ENCODE assay signal across 25 cellular contexts in genomic region chr19:58429745-58430144, GRCh38. TPM values are rescaled to one million over a fixed set of nuclear protein-coding genes. Genes with fewer than 3 reads are reported as not detected.
DNase-seq lines count a peak whose midpoint lies in the region; ATAC-seq and TF ChIP-seq lines count a peak whose summit lies in the region.
"Had no signal": no experiment of that assay in that cellular context is flagged by ENCODE, and none has a peak within 500 bp of the region (broad histone marks: within the 10 kb centered on the region; RNA-seq: fewer than 3 reads in every experiment).

No MANE protein-coding gene starts in this region.

- intact Hi-C loops in IMR-90 (cut with micrococcal nuclease) (no loop called here), body of pancreas (cut with DNase I) (no loop called here)

- no peak for TF ChIP-seq POLR2A in IMR-90 (IDR thresholded peaks at IDR 0.05; ENCODE audit: low read depth, low read length)
- no peak for TF ChIP-seq POLR2A in body of pancreas (IDR thresholded peaks at IDR 0.05)

- H3K4ac ChIP-seq in IMR-90 (ENCODE audit: low read depth, low read length): no peak overlapping the region

- CTCF ChIA-PET in IMR-90 (lab: Yijun Ruan, JAX): no interaction called here

- H3K9me3 Mint-ChIP-seq in endodermal cell: peaks cover 73% of the 10 kb centered on the region

- no peak overlapping the region for H2AFZ ChIP-seq in IMR-90 (replicated peaks; ENCODE audit: low read length, poor library complexity)
- H2AFZ ChIP-seq: GM23338 had no signal

- no peak overlapping the region for H3K56ac ChIP-seq in IMR-90 (ENCODE audit: extremely low read depth, insufficient read depth, low read length)

- POLR2A ChIA-PET in IMR-90 (lab: Charles Lee; ENCODE audit: unreplicated experiment): no interaction called here

- H2AK5ac ChIP-seq in IMR-90 (ENCODE audit: low read depth, low read length): no peak overlapping the region

- no TSS peak for BruUV-seq in IMR-90 (replicated peaks; lab: Mats Ljungman, UMichigan)

- peak; percentile 26 for DNase-seq in IMR-90
- DNase-seq in endodermal cell: no peak
- peak; percentile 13 for DNase-seq in myocyte (ENCODE audit: low read depth)
- no peak for DNase-seq in Ammon's horn (ENCODE audit: low spot score)
- no peak for DNase-seq in body of pancreas
- DNase-seq: CD4-positive, alpha-beta T cell; H9; HFFc6; MM.1S; NCI-H1417; NCI-H1694; NCI-H2029 treated with DMSO at 0.1 percent for 48 hours; NCI-H226; NCI-H510A; NCI-H69; SHP77 had no signal

- TF ChIP-seq CTCF in IMR-90 (conservative IDR thresholded peaks at IDR 0.05; ENCODE audit: low read depth, low read length): no peak
- no peak for TF ChIP-seq CTCF in endodermal cell (conservative IDR thresholded peaks at IDR 0.05)
- TF ChIP-seq CTCF in body of pancreas (IDR thresholded peaks at IDR 0.05): no peak

- no peak overlapping the region for H3K23ac ChIP-seq in IMR-90 (ENCODE audit: low read depth, low read length)

- dilution Hi-C loops in IMR-90 (cut with HindIII; ENCODE audit: low sequenced_read_pairs, unreplicated experiment): no loop called here

- ATAC-seq in IMR-90 (ENCODE audit: low read depth): peak; percentile 40; the same call in 1 of the 2 replicates
- ATAC-seq in HG03196 (IDR thresholded peaks at IDR 0.05; ENCODE audit: unreplicated experiment): no peak
- no peak for ATAC-seq in body of pancreas
- ATAC-seq: GM23338, Panc1 had no signal

- peaks cover 37% of the 10 kb centered on the region for H3K36me3 ChIP-seq in IMR-90 (ENCODE audit: control insufficient read depth, insufficient read depth, low read length)
- peaks cover 29% of the 10 kb centered on the region for H3K36me3 ChIP-seq in endodermal cell (ENCODE audit: control insufficient read depth, insufficient read depth, low read length)
- H3K36me3 ChIP-seq in subcutaneous abdominal adipose tissue (ENCODE audit: control insufficient read depth in 5 of 5, insufficient read depth in 5 of 5, low read length in 5 of 5): peaks cover 15 to 36% (median 17%) of the 10 kb centered on the region in 5 donors
- peaks cover 10 to 12% of the 10 kb centered on the region in 2 donors for H3K36me3 ChIP-seq in body of pancreas (replicated peaks in 1 of 2; ENCODE audit: insufficient read depth in 1 of 2, low read depth in 2 of 2)

- H3K4me2 ChIP-seq in IMR-90 (ENCODE audit: low read depth, low read length): no peak overlapping the region
- H3K4me2 ChIP-seq: BLaER1 treated with 17β-estradiol and CSF1 and Interleukin-3, amounts not matched to agents 10 nM and 100 nM; GM23338; KMS-11 had no signal

- peaks cover 0 to 4% of the 10 kb centered on the region in 2 experiments; a peak in 1 of 4 replicates for H3K79me1 ChIP-seq in IMR-90 (ENCODE audit: low read depth in 1 of 2, low read length in 2 of 2)

- H3K4me1 Mint-ChIP-seq in endodermal cell: no peaks in the 10 kb centered on the region
- H3K4me1 Mint-ChIP-seq: GM23338, H9 had no signal

- H3K4me3 Mint-ChIP-seq in endodermal cell: no peak overlapping the region
- H3K4me3 Mint-ChIP-seq: CD4-positive, alpha-beta T cell; GM23338; H9; HFFc6 had no signal

- peaks cover 81% of the 10 kb centered on the region for H3K9me3 ChIP-seq in IMR-90 (ENCODE audit: control insufficient read depth, insufficient read depth, low read length)
- peaks cover 66% of the 10 kb centered on the region for H3K9me3 ChIP-seq in endodermal cell (ENCODE audit: control insufficient read depth, low read length)
- H3K9me3 ChIP-seq in subcutaneous abdominal adipose tissue (ENCODE audit: control insufficient read depth in 5 of 5, low read length in 5 of 5): peaks cover 59 to 79% (median 72%) of the 10 kb centered on the region in 5 donors
- peaks cover 0 to 72% (median 11%) of the 10 kb centered on the region in 3 donors for H3K9me3 ChIP-seq in body of pancreas

- H4K5ac ChIP-seq in IMR-90 (ENCODE audit: low read depth, low read length): no peak overlapping the region

- no peak overlapping the region for H3K18ac ChIP-seq in IMR-90 (ENCODE audit: low read depth, low read length)

- no peak overlapping the region for H4K91ac ChIP-seq in IMR-90 (ENCODE audit: insufficient read depth, low read depth, low read length)

- no peak overlapping the region for H2BK120ac ChIP-seq in IMR-90 (ENCODE audit: low read depth, low read length)

- H3K27me3 ChIP-seq in IMR-90 (ENCODE audit: control insufficient read depth, insufficient read depth, low read length): no peaks in the 10 kb centered on the region
- H3K27me3 ChIP-seq in endodermal cell (ENCODE audit: control insufficient read depth, insufficient read depth, low read length, poor library complexity, severe bottlenecking): no peaks in the 10 kb centered on the region
- H3K27me3 ChIP-seq in subcutaneous abdominal adipose tissue (ENCODE audit: control insufficient read depth in 5 of 5, insufficient read depth in 4 of 5, low read length in 5 of 5): peaks cover 0 to 9% (median 0%) of the 10 kb centered on the region in 5 donors
- H3K27me3 ChIP-seq in body of pancreas: no peaks in the 10 kb centered on the region
- H3K27me3 ChIP-seq: BLaER1 treated with 17β-estradiol and CSF1 and Interleukin-3, amounts not matched to agents 10 nM and 100 nM had no signal

- H4K20me1 ChIP-seq in IMR-90 (ENCODE audit: insufficient read depth, low read length): no peaks in the 10 kb centered on the region
- H4K20me1 ChIP-seq: BLaER1 treated with 17β-estradiol and CSF1 and Interleukin-3, amounts not matched to agents 10 nM and 100 nM had no signal

- H2BK20ac ChIP-seq in IMR-90 (ENCODE audit: low read depth, low read length): no peak overlapping the region

- no peak overlapping the region for H4K8ac ChIP-seq in IMR-90 (ENCODE audit: low read depth in 2 of 2, low read length in 2 of 2)

- H3K9me1 ChIP-seq in IMR-90 (ENCODE audit: insufficient read depth, low read length): no peaks in the 10 kb centered on the region

- no peak for TF ChIP-seq RAD21 in IMR-90 (IDR thresholded peaks at IDR 0.05; ENCODE audit: low read length)

- peaks cover 37% of the 10 kb centered on the region for H3K36me3 Mint-ChIP-seq in endodermal cell (ENCODE audit: low read depth)

- no peak overlapping the region for H3K14ac ChIP-seq in IMR-90 (replicated peaks; ENCODE audit: low read depth, low read length)

- H3K9ac ChIP-seq in IMR-90 (ENCODE audit: low read depth, low read length) (no peak overlapping the region), endodermal cell (ENCODE audit: extremely low read depth, low read length, poor library complexity, severe bottlenecking) (no peak overlapping the region), subcutaneous abdominal adipose tissue (ENCODE audit: low read length in 5 of 5) (no peak overlapping the region)
- H3K9ac ChIP-seq: BLaER1 treated with 17β-estradiol and CSF1 and Interleukin-3, amounts not matched to agents 10 nM and 100 nM; KMS-11 had no signal

- in situ Hi-C loops in IMR-90 (cut with MboI; ENCODE audit: low sequenced_read_pairs): no loop called here

- H3K27me3 Mint-ChIP-seq in endodermal cell (ENCODE audit: insufficient read depth): peaks cover 18% of the 10 kb centered on the region
- H3K27me3 Mint-ChIP-seq: CD4-positive, alpha-beta T cell had no signal

- no peak overlapping the region for H2AK9ac ChIP-seq in IMR-90 (replicated peaks; ENCODE audit: low read depth, low read length, poor library complexity)

- H3K27ac Mint-ChIP-seq in endodermal cell: no peak overlapping the region
- H3K27ac Mint-ChIP-seq: CD4-positive, alpha-beta T cell; GM23338; H9; HFFc6 had no signal

- no peak overlapping the region for H3K27ac ChIP-seq in IMR-90 (ENCODE audit: insufficient read depth, low read length)
- no peak overlapping the region for H3K27ac ChIP-seq in endodermal cell (ENCODE audit: low read depth, low read length)
- no peak overlapping the region for H3K27ac ChIP-seq in subcutaneous abdominal adipose tissue (ENCODE audit: low read depth, low read length)
- no peak overlapping the region for H3K27ac ChIP-seq in body of pancreas
- H3K27ac ChIP-seq: BLaER1 treated with 17β-estradiol and CSF1 and Interleukin-3, amounts not matched to agents 10 nM and 100 nM; KMS-11 had no signal

- H3K4me1 ChIP-seq in IMR-90 (ENCODE audit: control insufficient read depth, insufficient read depth, low read length): no peaks in the 10 kb centered on the region
- H3K4me1 ChIP-seq in endodermal cell (ENCODE audit: control insufficient read depth, insufficient read depth, low read length): no peaks in the 10 kb centered on the region
- H3K4me1 ChIP-seq in subcutaneous abdominal adipose tissue (ENCODE audit: control insufficient read depth in 5 of 5, insufficient read depth in 5 of 5, low read length in 5 of 5): peaks cover 0 to 12% (median 0%) of the 10 kb centered on the region in 5 donors
- no peaks in the 10 kb centered on the region for H3K4me1 ChIP-seq in body of pancreas
- H3K4me1 ChIP-seq: BLaER1 treated with 17β-estradiol and CSF1 and Interleukin-3, amounts not matched to agents 10 nM and 100 nM had no signal

- no peak overlapping the region for H2BK5ac ChIP-seq in IMR-90 (ENCODE audit: low read depth, low read length, poor library complexity, severe bottlenecking)

- H2BK15ac ChIP-seq in IMR-90 (ENCODE audit: low read depth, low read length): no peak overlapping the region

- H3K4me3 ChIP-seq in IMR-90 (ENCODE audit: insufficient read depth, low read depth, low read length): no peak overlapping the region
- peak overlapping the region; percentile 22 for H3K4me3 ChIP-seq in endodermal cell (ENCODE audit: low read length)
- peak overlapping the region in 4 of 5 donors; percentile 13 to 59 (median 49) for H3K4me3 ChIP-seq in subcutaneous abdominal adipose tissue (ENCODE audit: low read depth in 1 of 5, low read length in 5 of 5)
- H3K4me3 ChIP-seq in body of pancreas: no peak overlapping the region
- H3K4me3 ChIP-seq: BLaER1 treated with 17β-estradiol and CSF1 and Interleukin-3, amounts not matched to agents 10 nM and 100 nM; GM23338 had no signal

RNA-seq across cellular contexts. Expression of gene ZNF132, which starts 10.2 kb away (rescaled TPM):
- total RNA-seq in IMR-90 (2012; rRNA removed): 8.9 and 13.6 TPM in 2 replicates
- 1.4 and 2.4 TPM in 2 replicates for polyA plus RNA-seq in IMR-90 (2012; rRNA removed)
- 0.71 and 0.75 TPM in 2 replicates for polyA plus RNA-seq in IMR-90 (2012; cell fraction: cytosol; rRNA removed)
- 1.0 and 2.1 TPM in 2 replicates for polyA plus RNA-seq in IMR-90 (2012; cell fraction: nucleus; rRNA removed; ENCODE audit: low replicate concordance)
- total RNA-seq in endodermal cell: 1 to 10 TPM in 1 of 2 donors, under 1 TPM in 1; 0.71 to 1.2 TPM
- polyA plus RNA-seq in endodermal cell (2013, experiment 1 of 2): 3.3 TPM
- polyA plus RNA-seq in endodermal cell (2013, experiment 2 of 2): 2.6 TPM
- 6.1 and 6.9 TPM in 2 replicates for total RNA-seq in myocyte
- polyA plus RNA-seq in myocyte (2012): 4.3 TPM
- 1 to 10 TPM; 3.4 to 5.9 TPM for total RNA-seq in body of pancreas
- total RNA-seq: OCI-LY7 had no signal

RNA-seq across cellular contexts. Expression of gene ZNF584, which starts 21.3 kb away (rescaled TPM):
- total RNA-seq in IMR-90 (2012; rRNA removed) (12.8 and 15.4 TPM in 2 replicates), endodermal cell (10 to 100 TPM; 10.3 to 14.8 TPM), myocyte (12.7 and 19.4 TPM in 2 replicates), body of pancreas (10 to 100 TPM in 1 of 2 donors, 1 to 10 TPM in 1; 4.9 to 11.5 TPM)
- 11.6 and 12.4 TPM in 2 replicates for polyA plus RNA-seq in IMR-90 (2012; rRNA removed)
- 7.0 and 8.6 TPM in 2 replicates for polyA plus RNA-seq in IMR-90 (2012; cell fraction: cytosol; rRNA removed)
- polyA plus RNA-seq in IMR-90 (2012; cell fraction: nucleus; rRNA removed; ENCODE audit: low replicate concordance): 7.3 and 10.9 TPM in 2 replicates
- 9.5 TPM for polyA plus RNA-seq in endodermal cell (2013, experiment 1 of 2)
- 10.8 TPM for polyA plus RNA-seq in endodermal cell (2013, experiment 2 of 2)
- polyA plus RNA-seq in myocyte (2012): 10.1 TPM

RNA-seq across cellular contexts. Expression of gene ZNF324B, which starts 21.7 kb away (rescaled TPM):
- 3.3 and 4.1 TPM in 2 replicates for total RNA-seq in IMR-90 (2012; rRNA removed)
- 2.8 and 3.5 TPM in 2 replicates for polyA plus RNA-seq in IMR-90 (2012; rRNA removed)
- 1.5 and 2.0 TPM in 2 replicates for polyA plus RNA-seq in IMR-90 (2012; cell fraction: cytosol; rRNA removed)
- polyA plus RNA-seq in IMR-90 (2012; cell fraction: nucleus; rRNA removed; ENCODE audit: low replicate concordance): 2.6 and 5.9 TPM in 2 replicates
- total RNA-seq in endodermal cell: 1 to 10 TPM; 5.4 to 6.0 TPM
- polyA plus RNA-seq in endodermal cell (2013, experiment 1 of 2): 2.8 TPM
- 2.2 TPM for polyA plus RNA-seq in endodermal cell (2013, experiment 2 of 2)
- total RNA-seq in myocyte: 6.8 and 8.3 TPM in 2 replicates
- 3.7 TPM for polyA plus RNA-seq in myocyte (2012)
- 1 to 10 TPM; 4.6 to 8.6 TPM for total RNA-seq in body of pancreas

RNA-seq across cellular contexts. Expression of gene RNF225, which starts 34.3 kb away (rescaled TPM):
- total RNA-seq in IMR-90 (2012; rRNA removed) (not detected in 2 replicates), endodermal cell (under 1 TPM; 0.82 to 0.92 TPM), myocyte (not detected in 2 replicates), body of pancreas (not detected)
- polyA plus RNA-seq in IMR-90 (2012; rRNA removed): 0.10 TPM in 1 of 2 replicates, not detected in the other
- 0.12 TPM in 1 of 2 replicates, not detected in the other for polyA plus RNA-seq in IMR-90 (2012; cell fraction: cytosol; rRNA removed)
- 0.22 and 1.1 TPM in 2 replicates for polyA plus RNA-seq in IMR-90 (2012; cell fraction: nucleus; rRNA removed; ENCODE audit: low replicate concordance)
- polyA plus RNA-seq in endodermal cell (2013, experiment 1 of 2): not detected
- not detected for polyA plus RNA-seq in endodermal cell (2013, experiment 2 of 2)
- polyA plus RNA-seq in myocyte (2012): not detected
- total RNA-seq: SK-MEL-5 had no signal
- polyA plus RNA-seq: AG04450, GM23338 had no signal

RNA-seq across cellular contexts. Expression of gene ZNF324, which starts 37.1 kb away (rescaled TPM):
- total RNA-seq in IMR-90 (2012; rRNA removed): 6.6 and 6.9 TPM in 2 replicates
- polyA plus RNA-seq in IMR-90 (2012; rRNA removed): 5.6 and 6.0 TPM in 2 replicates
- polyA plus RNA-seq in IMR-90 (2012; cell fraction: cytosol; rRNA removed): 2.8 and 4.8 TPM in 2 replicates
- polyA plus RNA-seq in IMR-90 (2012; cell fraction: nucleus; rRNA removed; ENCODE audit: low replicate concordance): 10.3 and 19.3 TPM in 2 replicates
- total RNA-seq in endodermal cell: 1 to 10 TPM; 7.0 to 8.7 TPM
- 5.2 TPM for polyA plus RNA-seq in endodermal cell (2013, experiment 1 of 2)
- 5.5 TPM for polyA plus RNA-seq in endodermal cell (2013, experiment 2 of 2)
- 15.0 and 15.3 TPM in 2 replicates for total RNA-seq in myocyte
- 7.5 TPM for polyA plus RNA-seq in myocyte (2012)
- 10 to 100 TPM in 1 of 2 donors, 1 to 10 TPM in 1; 9.9 to 13.2 TPM for total RNA-seq in body of pancreas

Comparison
In these comparisons a context has a peak if more than half of its experiments do, and no peak if none do; other contexts are left out.
1. DNase-seq: peak in IMR-90 (single experiment) and myocyte (single experiment); none in endodermal cell (single experiment), Ammon's horn (single experiment) and body of pancreas (0 of 4).
2. H3K4me3 ChIP-seq: peak in endodermal cell (single experiment) and subcutaneous abdominal adipose tissue (4 of 5); none in IMR-90 (single experiment) and body of pancreas (0 of 2).